ENCODE assay signal across 24 cellular contexts in the genomic region with DNA sequence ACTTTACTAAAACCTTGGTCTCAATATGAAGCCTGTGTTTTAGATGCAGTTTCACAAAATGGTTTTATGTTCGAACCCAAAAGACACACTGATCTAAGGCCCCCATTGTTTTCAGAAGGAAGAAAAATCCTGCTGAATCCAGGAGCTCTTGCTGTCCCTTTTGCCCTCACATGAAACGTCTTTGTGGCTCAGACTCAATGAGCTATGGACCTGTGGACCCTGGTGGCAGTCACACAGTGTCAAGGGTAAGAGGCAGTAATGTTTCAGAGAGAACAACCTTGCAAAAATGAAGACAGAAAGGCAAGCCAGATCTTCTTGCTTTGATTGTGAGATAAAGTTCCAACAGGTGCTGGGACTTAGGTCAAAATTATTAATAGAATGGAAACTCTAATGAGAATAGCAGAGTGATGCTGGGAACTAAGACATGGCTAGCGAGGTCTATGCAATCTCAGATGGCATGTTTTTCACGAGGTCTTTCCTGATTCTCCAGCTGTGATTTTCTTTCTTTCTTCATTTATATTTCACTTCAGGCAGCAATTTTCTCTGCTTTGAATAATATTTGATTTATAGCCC.
"Had no signal": no experiment of that assay in that cellular context is flagged by ENCODE, and none has a peak within 500 bp of the region (broad histone marks: within the 10 kb centered on the region; RNA-seq: fewer than 3 reads in every experiment).

No MANE protein-coding gene starts in this region.

- H3K27ac Mint-ChIP-seq: endodermal cell; stimulated activated naive B cell treated with anti-CD40 and anti-IgM and Interleukin-4, amounts not matched to agents 10 μg/mL and 1 μg/mL and 100 μg/mL, for 72 hours had no signal

- H3K27ac ChIP-seq: coronary artery, foreskin keratinocyte, hepatocyte, spleen, testis, tibial nerve had no signal

- H2AFZ ChIP-seq: hepatocyte had no signal

- H3K9me3 ChIP-seq: right atrium auricular region, testis, tibial nerve had no signal

- H3K4me1 ChIP-seq: foreskin keratinocyte, testis had no signal

- H3K36me3 ChIP-seq: right atrium auricular region, spleen, tibial nerve had no signal

- ATAC-seq: foreskin keratinocyte; left colon; left ventricle myocardium superior; naive thymus-derived CD4-positive, alpha-beta T cell; stimulated activated naive B cell treated with anti-CD40 and anti-IgM and Interleukin-4, amounts not matched to agents 10 μg/mL and 1 μg/mL and 100 μg/mL, for 72 hours; stimulated activated naive CD8-positive, alpha-beta T cell treated with anti-CD3 and anti-CD28 coated beads, Interleukin-15, amount 100 ng/mL, for 72 hours had no signal

- H3K4me3 ChIP-seq: coronary artery, hepatocyte, lung, right atrium auricular region, spleen, testis, tibial nerve had no signal

- H3K9me3 Mint-ChIP-seq: neural crest cell had no signal

- H3K4me3 Mint-ChIP-seq: endodermal cell; naive thymus-derived CD4-positive, alpha-beta T cell; neural crest cell; stimulated activated naive B cell treated with anti-CD40 and anti-IgM and Interleukin-4, amounts not matched to agents 10 μg/mL and 1 μg/mL and 100 μg/mL, for 72 hours; stimulated activated naive CD8-positive, alpha-beta T cell treated with anti-CD3 and anti-CD28 coated beads, Interleukin-15, amount 100 ng/mL, for 72 hours had no signal

- H3K4me2 ChIP-seq: hepatocyte had no signal

- H3K79me2 ChIP-seq: hepatocyte had no signal

- DNase-seq: effector CD4-positive, alpha-beta T cell; endodermal cell; erythroblast; foreskin keratinocyte; head of caudate nucleus; left colon; left ventricle myocardium superior; mesenchymal stem cell; midbrain; naive thymus-derived CD4-positive, alpha-beta T cell; posterior cingulate gyrus; spleen; stimulated activated CD4-positive, alpha-beta T cell treated with anti-CD3 and anti-CD28 coated beads, Interleukin-15, amount 100 ng/mL, for 24 hours; stimulated activated CD4-positive, alpha-beta T cell treated with anti-CD3 and anti-CD28 coated beads, Interleukin-1b, Interleukin-23, amount 100 ng/mL, for 48 hours; stimulated activated CD4-positive, alpha-beta T cell treated with anti-CD3 and anti-CD28 coated beads, Interleukin-4, amount 100 ng/mL, for 24 hours; stimulated activated naive B cell treated with anti-CD40 and anti-IgM and Interleukin-4, amounts not matched to agents 10 μg/mL and 1 μg/mL and 100 μg/mL, for 72 hours; stimulated activated naive CD8-positive, alpha-beta T cell treated with anti-CD3 and anti-CD28 coated beads, Interleukin-15, amount 100 ng/mL, for 72 hours; testis had no signal

- H3K27me3 ChIP-seq: foreskin keratinocyte, hepatocyte, right atrium auricular region, spleen, testis, tibial nerve had no signal

- H3K4me1 Mint-ChIP-seq: endodermal cell, neural crest cell had no signal

- H3K27me3 Mint-ChIP-seq: naive thymus-derived CD4-positive, alpha-beta T cell; stimulated activated naive B cell treated with anti-CD40 and anti-IgM and Interleukin-4, amounts not matched to agents 10 μg/mL and 1 μg/mL and 100 μg/mL, for 72 hours; stimulated activated naive CD8-positive, alpha-beta T cell treated with anti-CD3 and anti-CD28 coated beads, Interleukin-15, amount 100 ng/mL, for 72 hours had no signal
